ENCODE assay signal across 1 cellular context in the genomic region with DNA sequence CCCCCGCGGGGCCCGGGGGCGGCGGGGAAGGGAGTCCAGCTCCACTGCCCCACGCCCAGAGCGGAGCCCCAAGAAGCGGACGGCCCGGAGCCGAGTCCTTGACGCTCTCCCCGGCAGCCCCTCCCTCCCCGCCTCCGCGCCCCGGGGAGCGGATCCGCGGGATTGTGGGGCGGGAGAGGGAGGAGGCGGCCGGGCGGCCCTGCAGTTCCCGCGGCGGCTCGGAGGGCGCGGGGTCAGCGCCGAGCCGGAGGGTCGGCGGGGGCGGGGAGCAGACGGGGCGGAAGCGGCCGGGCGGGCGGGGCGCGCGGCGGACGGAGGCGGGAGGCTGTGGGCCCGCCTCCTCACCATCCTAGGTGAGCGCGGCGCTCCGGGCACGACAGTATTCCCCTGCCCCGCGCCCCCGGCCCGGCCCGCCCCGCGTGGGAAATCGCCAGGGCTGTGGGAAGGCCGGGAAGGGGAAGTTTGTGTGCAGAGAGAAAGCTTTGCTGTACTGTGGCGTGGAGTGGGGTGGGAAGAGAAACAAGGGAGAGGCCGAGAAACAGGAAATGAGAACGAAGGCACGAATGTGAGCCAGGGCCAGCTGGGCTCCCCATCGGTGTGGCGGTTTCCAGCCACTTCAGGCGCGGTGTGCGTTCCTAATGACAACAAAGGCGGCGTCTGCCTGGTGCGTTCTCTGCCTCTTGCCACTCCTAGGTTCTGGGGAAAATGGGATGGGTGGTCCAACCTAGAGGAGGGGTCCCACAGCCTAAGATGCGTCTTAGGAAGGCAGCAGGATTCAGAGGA.
TF ChIP-seq lines count a peak whose summit lies in the region.

No MANE protein-coding gene starts in this region.

TF ChIP-seq in HEK293, 187 proteins besides CTCF, POLR2A, EP300 and RAD21 (continued from another document):
- TF ChIP-seq ATF2 (tag by site-specific recombination; IDR thresholded peaks at IDR 0.05; ENCODE audit: low read depth) (no peak), ZNF555 (tag by site-specific recombination; conservative IDR thresholded peaks at IDR 0.05) (no peak), ZNF140 (tag by site-specific recombination; IDR thresholded peaks at IDR 0.05) (no peak), GLIS2 (tag by site-specific recombination; IDR thresholded peaks at IDR 0.05) (peak; percentile 13), ZEB2 (tag by site-specific recombination; IDR thresholded peaks at IDR 0.05) (0 out of 2 replicates have a peak, but pooled peaks have one; percentile 16), ZNF341 (tag by site-specific recombination; IDR thresholded peaks at IDR 0.05; ENCODE audit: low read depth) (no peak; the same call in 1 of the 2 replicates), ZNF629 (tag by site-specific recombination; IDR thresholded peaks at IDR 0.05) (no peak), ZNF544 (tag by site-specific recombination; IDR thresholded peaks at IDR 0.05) (no peak), ZBTB1 (tag by site-specific recombination; IDR thresholded peaks at IDR 0.05) (no peak), HIC1 (tag by site-specific recombination; IDR thresholded peaks at IDR 0.05) (0 out of 2 replicates have a peak, but pooled peaks have one; percentile 45), ZBTB49 (tag by site-specific recombination; IDR thresholded peaks at IDR 0.05; ENCODE audit: low read depth) (no peak), SP3 (tag by site-specific recombination; IDR thresholded peaks at IDR 0.05) (peak; percentile 0; the same call in 1 of the 2 replicates), ZNF433 (tag by site-specific recombination; IDR thresholded peaks at IDR 0.05; ENCODE audit: low read depth) (no peak), ZNF350 (tag by site-specific recombination; IDR thresholded peaks at IDR 0.05) (no peak), KLF16 (tag by site-specific recombination; IDR thresholded peaks at IDR 0.05) (0 out of 2 replicates have a peak, but pooled peaks have one; percentile 0), ZNF768 (tag by site-specific recombination; IDR thresholded peaks at IDR 0.05) (no peak), ZNF302 (tag by site-specific recombination; IDR thresholded peaks at IDR 0.05; ENCODE audit: low read depth) (no peak), ZSCAN16 (tag by site-specific recombination; IDR thresholded peaks at IDR 0.05) (no peak), ZNF335 (tag by site-specific recombination; conservative IDR thresholded peaks at IDR 0.05) (peak; percentile 58), ZNF416 (tag by site-specific recombination; IDR thresholded peaks at IDR 0.05) (no peak), EGR2 (tag by site-specific recombination; IDR thresholded peaks at IDR 0.05; ENCODE audit: low read depth) (peak; percentile 13; the same call in 1 of the 2 replicates), SALL2 (tag by site-specific recombination; IDR thresholded peaks at IDR 0.05; ENCODE audit: borderline replicate concordance) (no peak), ZNF785 (tag by site-specific recombination; IDR thresholded peaks at IDR 0.05) (0 out of 2 replicates have a peak, but pooled peaks have one; percentile 53), KLF9 (tag by site-specific recombination; IDR thresholded peaks at IDR 0.05; ENCODE audit: low read depth) (peak; percentile 54; the same call in 1 of the 2 replicates), KLF7 (tag by site-specific recombination; IDR thresholded peaks at IDR 0.05; ENCODE audit: borderline replicate concordance) (peak; percentile 55; the same call in 1 of the 2 replicates), ZNF626 (tag by site-specific recombination; IDR thresholded peaks at IDR 0.05) (no peak), TCF7L2 (IDR thresholded peaks at IDR 0.05; ENCODE audit: borderline replicate concordance, low read depth, low read length) (no peak), ZNF670 (tag by site-specific recombination; IDR thresholded peaks at IDR 0.05; ENCODE audit: low read depth) (no peak), ZNF843 (tag by site-specific recombination; IDR thresholded peaks at IDR 0.05) (no peak), ZNF16 (tag by site-specific recombination; IDR thresholded peaks at IDR 0.05; ENCODE audit: low read depth) (no peak), BCL11B (tag by site-specific recombination; IDR thresholded peaks at IDR 0.05; ENCODE audit: low read depth) (no peak), ZNF514 (tag by site-specific recombination; IDR thresholded peaks at IDR 0.05) (no peak)
- TF ChIP-seq, protein P1, sequence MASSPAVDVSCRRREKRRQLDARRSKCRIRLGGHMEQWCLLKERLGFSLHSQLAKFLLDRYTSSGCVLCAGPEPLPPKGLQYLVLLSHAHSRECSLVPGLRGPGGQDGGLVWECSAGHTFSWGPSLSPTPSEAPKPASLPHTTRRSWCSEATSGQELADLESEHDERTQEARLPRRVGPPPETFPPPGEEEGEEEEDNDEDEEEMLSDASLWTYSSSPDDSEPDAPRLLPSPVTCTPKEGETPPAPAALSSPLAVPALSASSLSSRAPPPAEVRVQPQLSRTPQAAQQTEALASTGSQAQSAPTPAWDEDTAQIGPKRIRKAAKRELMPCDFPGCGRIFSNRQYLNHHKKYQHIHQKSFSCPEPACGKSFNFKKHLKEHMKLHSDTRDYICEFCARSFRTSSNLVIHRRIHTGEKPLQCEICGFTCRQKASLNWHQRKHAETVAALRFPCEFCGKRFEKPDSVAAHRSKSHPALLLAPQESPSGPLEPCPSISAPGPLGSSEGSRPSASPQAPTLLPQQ (tag by site-specific recombination; IDR thresholded peaks at IDR 0.05), result peak; percentile 84
- TF ChIP-seq, protein P2, sequence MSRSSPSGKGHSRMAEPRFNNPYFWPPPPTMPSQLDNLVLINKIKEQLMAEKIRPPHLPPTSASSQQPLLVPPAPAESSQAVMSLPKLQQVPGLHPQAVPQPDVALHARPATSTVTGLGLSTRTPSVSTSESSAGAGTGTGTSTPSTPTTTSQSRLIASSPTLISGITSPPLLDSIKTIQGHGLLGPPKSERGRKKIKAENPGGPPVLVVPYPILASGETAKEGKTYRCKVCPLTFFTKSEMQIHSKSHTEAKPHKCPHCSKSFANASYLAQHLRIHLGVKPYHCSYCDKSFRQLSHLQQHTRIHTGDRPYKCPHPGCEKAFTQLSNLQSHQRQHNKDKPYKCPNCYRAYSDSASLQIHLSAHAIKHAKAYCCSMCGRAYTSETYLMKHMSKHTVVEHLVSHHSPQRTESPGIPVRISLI (tag by site-specific recombination; IDR thresholded peaks at IDR 0.05), result no peak
- TF ChIP-seq, protein P3, sequence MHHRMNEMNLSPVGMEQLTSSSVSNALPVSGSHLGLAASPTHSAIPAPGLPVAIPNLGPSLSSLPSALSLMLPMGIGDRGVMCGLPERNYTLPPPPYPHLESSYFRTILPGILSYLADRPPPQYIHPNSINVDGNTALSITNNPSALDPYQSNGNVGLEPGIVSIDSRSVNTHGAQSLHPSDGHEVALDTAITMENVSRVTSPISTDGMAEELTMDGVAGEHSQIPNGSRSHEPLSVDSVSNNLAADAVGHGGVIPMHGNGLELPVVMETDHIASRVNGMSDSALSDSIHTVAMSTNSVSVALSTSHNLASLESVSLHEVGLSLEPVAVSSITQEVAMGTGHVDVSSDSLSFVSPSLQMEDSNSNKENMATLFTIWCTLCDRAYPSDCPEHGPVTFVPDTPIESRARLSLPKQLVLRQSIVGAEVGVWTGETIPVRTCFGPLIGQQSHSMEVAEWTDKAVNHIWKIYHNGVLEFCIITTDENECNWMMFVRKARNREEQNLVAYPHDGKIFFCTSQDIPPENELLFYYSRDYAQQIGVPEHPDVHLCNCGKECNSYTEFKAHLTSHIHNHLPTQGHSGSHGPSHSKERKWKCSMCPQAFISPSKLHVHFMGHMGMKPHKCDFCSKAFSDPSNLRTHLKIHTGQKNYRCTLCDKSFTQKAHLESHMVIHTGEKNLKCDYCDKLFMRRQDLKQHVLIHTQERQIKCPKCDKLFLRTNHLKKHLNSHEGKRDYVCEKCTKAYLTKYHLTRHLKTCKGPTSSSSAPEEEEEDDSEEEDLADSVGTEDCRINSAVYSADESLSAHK (tag by site-specific recombination; IDR thresholded peaks at IDR 0.05), result peak; percentile 97
